17 cellular contexts compared by ENCODE assay signal in genomic region chr22:29810156-29810555, GRCh38. TPM values are rescaled to one million over a fixed set of nuclear protein-coding genes. Genes with fewer than 3 reads are reported as not detected.
DNase-seq lines count a peak whose midpoint lies in the region; ATAC-seq and TF ChIP-seq lines count a peak whose summit lies in the region.
"Had no signal": no experiment of that assay in that cellular context is flagged by ENCODE, and none has a peak within 500 bp of the region (broad histone marks: within the 10 kb centered on the region; RNA-seq: fewer than 3 reads in every experiment).

No MANE protein-coding gene starts in this region.

- TF ChIP-seq EP300 in stomach (IDR thresholded peaks at IDR 0.05), result no peak

- H3K9me3 Mint-ChIP-seq in CD14-positive monocyte, result no peaks in the 10 kb centered on the region
- no peaks in the 10 kb centered on the region for H3K9me3 Mint-ChIP-seq in activated CD4-positive, alpha-beta memory T cell treated with anti-CD3 and anti-CD28 coated beads, Interleukin-2, amount 10 ng/mL, durations not matched to agents 7 days and 5 days

- H3K36me3 Mint-ChIP-seq in CD14-positive monocyte, result peaks cover 84 to 93% of the 10 kb centered on the region in 2 donors
- H3K36me3 Mint-ChIP-seq in activated CD4-positive, alpha-beta memory T cell treated with anti-CD3 and anti-CD28 coated beads, Interleukin-2, amount 10 ng/mL, durations not matched to agents 7 days and 5 days (ENCODE audit: low read depth), result peaks cover 68% of the 10 kb centered on the region

- TF ChIP-seq CTCF in CD14-positive monocyte (IDR thresholded peaks at IDR 0.05) (no peak), stomach (IDR thresholded peaks at IDR 0.05) (no peak)

- no peaks in the 10 kb centered on the region for H3K9me3 ChIP-seq in stomach
- H3K9me3 ChIP-seq: BLaER1, Caco-2, HAP-1, MG63 had no signal

- intact Hi-C loops in CD14-positive monocyte (cut with micrococcal nuclease), result no loop called here
- intact Hi-C loops in stomach (cut with DNase I; ENCODE audit: low total_unique reads), result no loop called here

- TF ChIP-seq POLR2A in stomach (IDR thresholded peaks at IDR 0.05), result no peak

- WGBS in stomach, 5 donors, result 21 to 56% (median 50%) methylated on average over 1 of the region's 1 CpG

- peaks cover 36 to 62% (median 48%) of the 10 kb centered on the region in 4 donors for H3K4me1 ChIP-seq in stomach
- H3K4me1 ChIP-seq: BLaER1, HAP-1 had no signal

- H3K4me3 Mint-ChIP-seq in CD14-positive monocyte, result no peak overlapping the region
- H3K4me3 Mint-ChIP-seq in activated CD4-positive, alpha-beta memory T cell treated with anti-CD3 and anti-CD28 coated beads, Interleukin-2, amount 10 ng/mL, durations not matched to agents 7 days and 5 days, result no peak overlapping the region

- no peaks in the 10 kb centered on the region for H3K27me3 ChIP-seq in stomach
- H3K27me3 ChIP-seq in H7 (ENCODE audit: control insufficient read depth, insufficient read depth, low read length), result no peaks in the 10 kb centered on the region
- H3K27me3 ChIP-seq: BLaER1, MG63 had no signal

- H3K27me3 Mint-ChIP-seq in CD14-positive monocyte (ENCODE audit: low read depth in 3 of 3), result peaks cover 0 to 2% (median 0%) of the 10 kb centered on the region in 3 donors
- no peaks in the 10 kb centered on the region for H3K27me3 Mint-ChIP-seq in activated CD4-positive, alpha-beta memory T cell treated with anti-CD3 and anti-CD28 coated beads, Interleukin-2, amount 10 ng/mL, durations not matched to agents 7 days and 5 days

- no peaks in the 10 kb centered on the region for H3K4me1 Mint-ChIP-seq in CD14-positive monocyte
- H3K4me1 Mint-ChIP-seq in activated CD4-positive, alpha-beta memory T cell treated with anti-CD3 and anti-CD28 coated beads, Interleukin-2, amount 10 ng/mL, durations not matched to agents 7 days and 5 days, result no peaks in the 10 kb centered on the region

- H3K36me3 ChIP-seq in stomach (peaks cover 59 to 99% (median 96%) of the 10 kb centered on the region in 4 donors), H7 (replicated peaks; ENCODE audit: control insufficient read depth, insufficient read depth, low read length) (peaks cover 24% of the 10 kb centered on the region)

- peak; percentile 22 for ATAC-seq in left lobe of liver

- DNase-seq in CD14-positive monocyte (ENCODE audit: low spot score), result no peak
- DNase-seq in NCI-H446 treated with DMSO at 0.1 percent for 48 hours (lab: John Stamatoyannopoulos, UW), result peak; percentile 91
- no peak for DNase-seq in left lobe of liver (ENCODE audit: low spot score)
- DNase-seq in stomach, result no peak
- no peak for DNase-seq in H7
- no peak for DNase-seq in activated CD4-positive, alpha-beta memory T cell treated with anti-CD3 and anti-CD28 coated beads, Interleukin-2, amount 10 ng/mL, durations not matched to agents 7 days and 5 days
- no peak for DNase-seq in AML-193 (lab: John Stamatoyannopoulos, UW)
- DNase-seq: Caco-2, DMS53, KG1, MG63, NCI-H1105, NCI-H187, NCI-H2171, NCI-H524 treated with DMSO at 0.1 percent for 48 hours had no signal

- H3K4me3 ChIP-seq in stomach, result no peak overlapping the region
- H3K4me3 ChIP-seq in H7 (ENCODE audit: insufficient read depth, low read depth, low read length), result no peak overlapping the region
- H3K4me3 ChIP-seq: BLaER1, HAP-1, MG63 had no signal

- POLR2A ChIA-PET in activated CD4-positive, alpha-beta memory T cell treated with anti-CD3 and anti-CD28 coated beads, Interleukin-2, amount 10 ng/mL, durations not matched to agents 7 days and 5 days (lab: Charles Lee), result no interaction called here

- H3K27ac ChIP-seq in stomach, result peak overlapping the region; percentile 39 to 84 (median 76)
- H3K27ac ChIP-seq: BLaER1 had no signal

- H3K27ac Mint-ChIP-seq in CD14-positive monocyte, result peak overlapping the region in 4 of 7 donors; percentile 0 to 50 (median 29)
- no peak overlapping the region for H3K27ac Mint-ChIP-seq in activated CD4-positive, alpha-beta memory T cell treated with anti-CD3 and anti-CD28 coated beads, Interleukin-2, amount 10 ng/mL, durations not matched to agents 7 days and 5 days

- CTCF ChIA-PET in activated CD4-positive, alpha-beta memory T cell treated with anti-CD3 and anti-CD28 coated beads, Interleukin-2, amount 10 ng/mL, durations not matched to agents 7 days and 5 days (lab: Charles Lee), result no interaction called here

RNA-seq across cellular contexts. Expression of gene ASCC2, which starts 27.9 kb away (rescaled TPM):
- polyA plus RNA-seq in CD14-positive monocyte (10 to 100 TPM; 23.8 to 39.6 TPM), stomach (10 to 100 TPM; 53.5 to 75.3 (median 59.3) TPM)
- total RNA-seq in left lobe of liver (46.9 TPM), stomach (100 to 1,000 TPM in 1 of 5 donors, 10 to 100 TPM in 4; 39.7 to 129 (median 80.5) TPM)
- total RNA-seq in H7 (2014; rRNA removed; shearing (Covaris generic)), result 26.7 and 27.2 TPM in 2 replicates
- 10 to 100 TPM; 76.5 to 81.0 TPM for total RNA-seq in activated CD4-positive, alpha-beta memory T cell treated with anti-CD3 and anti-CD28 coated beads, Interleukin-2, amount 10 ng/mL, durations not matched to agents 7 days and 5 days

RNA-seq across cellular contexts. Expression of gene UQCR10, which starts 43.0 kb away (rescaled TPM):
- 100 to 1,000 TPM; 287 to 314 TPM for polyA plus RNA-seq in CD14-positive monocyte
- total RNA-seq in left lobe of liver, result 65.5 TPM
- 100 to 1,000 TPM in 1 of 5 donors, 10 to 100 TPM in 3, 1 to 10 TPM in 1; 2.0 to 136 (median 49.6) TPM for total RNA-seq in stomach
- polyA plus RNA-seq in stomach, result 100 to 1,000 TPM; 248 to 307 (median 293) TPM
- total RNA-seq in H7 (2014; rRNA removed; shearing (Covaris generic)), result 108 and 170 TPM in 2 replicates
- total RNA-seq in activated CD4-positive, alpha-beta memory T cell treated with anti-CD3 and anti-CD28 coated beads, Interleukin-2, amount 10 ng/mL, durations not matched to agents 7 days and 5 days, result 10 to 100 TPM; 86.4 to 89.5 TPM

RNA-seq across cellular contexts. Expression of gene ZMAT5, which starts 43.3 kb away (rescaled TPM):
- polyA plus RNA-seq in CD14-positive monocyte, result 10 to 100 TPM; 59.3 to 79.4 TPM
- total RNA-seq in left lobe of liver, result 11.1 TPM
- 10 to 100 TPM in 2 of 5 donors, 1 to 10 TPM in 2, under 1 TPM in 1; 0.58 to 19.0 (median 5.3) TPM for total RNA-seq in stomach
- 10 to 100 TPM; 30.3 to 37.9 (median 37.7) TPM for polyA plus RNA-seq in stomach
- total RNA-seq in H7 (2014; rRNA removed; shearing (Covaris generic)), result 35.6 and 38.5 TPM in 2 replicates
- 10 to 100 TPM; 23.1 to 26.4 TPM for total RNA-seq in activated CD4-positive, alpha-beta memory T cell treated with anti-CD3 and anti-CD28 coated beads, Interleukin-2, amount 10 ng/mL, durations not matched to agents 7 days and 5 days
